Comparison of ENCODE assay signal across 6 cellular contexts in genomic region chrX:76153221-76153620, GRCh38.
"Had no signal": no experiment of that assay in that cellular context is flagged by ENCODE, and none has a peak within 500 bp of the region (broad histone marks: within the 10 kb centered on the region; RNA-seq: fewer than 3 reads in every experiment).

No MANE protein-coding gene starts in this region.

- FAIRE-seq: G401.6, GM12878, GM12891, GM18507 had no signal

- DNase-seq: GDM1, GF-D8 had no signal

- H3K4me3 ChIP-seq: GM12878 had no signal

- ATAC-seq: GM12878 had no signal
